In genomic region chr1:18913065-18913502, GRCh38 we compare ENCODE assay signal across 8 cellular contexts.
DNase-seq lines count a peak whose midpoint lies in the region; ATAC-seq and TF ChIP-seq lines count a peak whose summit lies in the region.

No MANE protein-coding gene starts in this region.

- TF ChIP-seq CTCF in 22Rv1 (IDR thresholded peaks at IDR 0.05) (peak; percentile 91), GM12874 (IDR thresholded peaks at IDR 0.05; ENCODE audit: insufficient read depth, low read depth, low read length) (peak; percentile 98), cardiac fibroblast (IDR thresholded peaks at IDR 0.05; ENCODE audit: low read depth, low read length) (peak; percentile 100)

- no peak overlapping the region for H3K27ac ChIP-seq in 22Rv1

- ATAC-seq in GM18520 (IDR thresholded peaks at IDR 0.05; ENCODE audit: unreplicated experiment), result no peak

- peak; percentile 7 for DNase-seq in NCI-H1694 treated with DMSO at 0.1 percent for 48 hours (lab: John Stamatoyannopoulos, UW)
- DNase-seq in activated CD4-positive, CD25-positive, alpha-beta regulatory T cell (lab: John Stamatoyannopoulos, UW), result peak; percentile 52 to 69 (median 59)
- peak; percentile 85 to 87 for DNase-seq in cardiac fibroblast (ENCODE audit: low read depth in 2 of 2)
- DNase-seq in kidney glomerular epithelial cell (lab: John Stamatoyannopoulos, UW), result peak; percentile 89
- peak; percentile 75 to 76 for DNase-seq in stimulated activated CD4-positive, alpha-beta T cell treated with anti-CD3 and anti-CD28 coated beads, Interleukin-1b, Interleukin-23, amount 100 ng/mL, for 4 hours (ENCODE audit: low read depth in 2 of 2)

- no peak overlapping the region for H3K4me3 ChIP-seq in cardiac fibroblast (replicated peaks in 1 of 2; ENCODE audit: low read depth in 2 of 2, low read length in 2 of 2)

Comparison
In these comparisons a context has a peak if more than half of its experiments do, and no peak if none do; other contexts are left out.
1. DNase-seq: peak in every context shown above with its lines; median percentile 89 in kidney glomerular epithelial cell; 86 in cardiac fibroblast; 76 in stimulated activated CD4-positive, alpha-beta T cell treated with anti-CD3 and anti-CD28 coated beads, Interleukin-1b, Interleukin-23, amount 100 ng/mL, for 4 hours; 59 in activated CD4-positive, CD25-positive, alpha-beta regulatory T cell; 7 in NCI-H1694 treated with DMSO at 0.1 percent for 48 hours.